In the genomic region with DNA sequence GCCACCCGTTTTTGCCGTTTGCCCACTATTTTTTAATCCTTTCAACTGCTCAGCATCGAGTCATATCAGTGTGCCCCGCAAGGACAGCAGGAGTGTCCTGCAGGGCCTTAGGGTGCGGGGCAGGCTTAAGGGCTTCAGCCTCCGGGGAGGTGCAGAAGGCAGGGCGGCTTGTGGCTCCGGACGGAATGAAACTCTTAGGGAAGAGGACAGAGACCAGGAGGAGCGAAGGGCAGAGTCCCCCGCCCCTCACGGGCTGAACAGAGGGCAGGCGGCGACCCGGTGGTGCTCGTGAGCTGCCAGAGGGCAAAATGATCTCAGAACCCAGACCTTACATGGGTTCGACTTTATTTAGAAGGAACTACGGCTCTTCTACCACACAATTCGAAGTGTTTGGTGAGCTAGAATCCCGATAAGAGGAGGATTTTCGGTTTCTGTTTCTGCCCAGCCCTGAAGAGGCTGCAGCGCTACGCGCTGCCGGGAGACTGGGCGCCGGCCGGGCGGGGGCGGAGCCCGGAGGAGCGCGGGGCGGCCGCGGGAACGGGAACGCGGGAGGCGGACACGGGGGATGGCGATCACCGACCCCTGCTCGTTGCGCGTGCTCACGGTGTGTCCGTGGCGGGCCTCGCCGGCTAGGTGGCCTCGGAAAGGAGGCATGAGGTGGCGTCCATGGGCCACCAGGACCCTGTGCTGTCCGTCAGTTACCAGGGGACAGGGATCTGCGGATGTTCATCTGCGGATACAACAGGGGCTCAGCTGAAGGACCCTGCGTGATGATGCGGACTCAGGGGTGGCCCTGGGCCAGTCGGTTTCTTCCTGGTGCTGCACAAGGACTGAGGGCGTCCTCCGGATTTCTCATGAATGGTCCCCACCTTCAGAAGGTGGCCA, we compare ENCODE assay signal across 1 cellular context.
A peak's percentile ranks its signal among the peaks of the same experiment; 100 is the strongest.
TF ChIP-seq lines count a peak whose summit lies in the region.

No MANE protein-coding gene starts in this region.

TF ChIP-seq in HepG2, 621 proteins besides CTCF, POLR2A, EP300 and RAD21 (continued from another document and continues in another):
- TF ChIP-seq, protein P1, sequence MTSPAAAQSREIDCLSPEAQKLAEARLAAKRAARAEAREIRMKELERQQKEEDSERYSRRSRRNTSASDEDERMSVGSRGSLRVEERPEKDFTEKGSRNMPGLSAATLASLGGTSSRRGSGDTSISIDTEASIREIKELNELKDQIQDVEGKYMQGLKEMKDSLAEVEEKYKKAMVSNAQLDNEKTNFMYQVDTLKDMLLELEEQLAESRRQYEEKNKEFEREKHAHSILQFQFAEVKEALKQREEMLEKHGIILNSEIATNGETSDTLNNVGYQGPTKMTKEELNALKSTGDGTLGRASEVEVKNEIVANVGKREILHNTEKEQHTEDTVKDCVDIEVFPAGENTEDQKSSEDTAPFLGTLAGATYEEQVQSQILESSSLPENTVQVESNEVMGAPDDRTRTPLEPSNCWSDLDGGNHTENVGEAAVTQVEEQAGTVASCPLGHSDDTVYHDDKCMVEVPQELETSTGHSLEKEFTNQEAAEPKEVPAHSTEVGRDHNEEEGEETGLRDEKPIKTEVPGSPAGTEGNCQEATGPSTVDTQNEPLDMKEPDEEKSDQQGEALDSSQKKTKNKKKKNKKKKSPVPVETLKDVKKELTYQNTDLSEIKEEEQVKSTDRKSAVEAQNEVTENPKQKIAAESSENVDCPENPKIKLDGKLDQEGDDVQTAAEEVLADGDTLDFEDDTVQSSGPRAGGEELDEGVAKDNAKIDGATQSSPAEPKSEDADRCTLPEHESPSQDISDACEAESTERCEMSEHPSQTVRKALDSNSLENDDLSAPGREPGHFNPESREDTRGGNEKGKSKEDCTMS (CRISPR knock-in tag; conservative IDR thresholded peaks at IDR 0.05) = no peak
- TF ChIP-seq, protein P2, sequence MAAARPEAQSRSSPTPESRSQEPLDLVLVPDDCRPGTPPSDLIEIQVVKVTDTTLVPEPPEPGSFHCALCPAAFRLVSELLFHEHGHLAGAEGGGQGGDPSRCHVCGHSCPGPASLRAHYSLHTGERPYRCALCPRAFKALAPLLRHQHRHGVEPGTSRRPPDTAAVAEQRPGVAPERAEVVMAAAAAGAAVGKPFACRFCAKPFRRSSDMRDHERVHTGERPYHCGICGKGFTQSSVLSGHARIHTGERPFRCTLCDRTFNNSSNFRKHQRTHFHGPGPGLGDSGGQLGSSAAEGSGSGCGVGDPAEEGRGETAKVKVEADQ (CRISPR knock-in tag; IDR thresholded peaks at IDR 0.05; ENCODE audit: borderline replicate concordance) = no peak
- TF ChIP-seq ZNF678 (CRISPR knock-in tag; IDR thresholded peaks at IDR 0.05) = 0 out of 2 replicates have a peak, but pooled peaks have one; percentile 64
- TF ChIP-seq THAP11 (CRISPR knock-in tag; IDR thresholded peaks at IDR 0.05) = peak; percentile 49
- peak; percentile 81 for TF ChIP-seq ZNF607 (CRISPR knock-in tag; IDR thresholded peaks at IDR 0.05; ENCODE audit: borderline replicate concordance)
- no peak for TF ChIP-seq ZNF577 (CRISPR knock-in tag; IDR thresholded peaks at IDR 0.05; ENCODE audit: borderline replicate concordance, low read depth)
- TF ChIP-seq ERF (CRISPR knock-in tag; IDR thresholded peaks at IDR 0.05) = peak; percentile 36; the same call in 1 of the 2 replicates
- TF ChIP-seq, protein P3, sequence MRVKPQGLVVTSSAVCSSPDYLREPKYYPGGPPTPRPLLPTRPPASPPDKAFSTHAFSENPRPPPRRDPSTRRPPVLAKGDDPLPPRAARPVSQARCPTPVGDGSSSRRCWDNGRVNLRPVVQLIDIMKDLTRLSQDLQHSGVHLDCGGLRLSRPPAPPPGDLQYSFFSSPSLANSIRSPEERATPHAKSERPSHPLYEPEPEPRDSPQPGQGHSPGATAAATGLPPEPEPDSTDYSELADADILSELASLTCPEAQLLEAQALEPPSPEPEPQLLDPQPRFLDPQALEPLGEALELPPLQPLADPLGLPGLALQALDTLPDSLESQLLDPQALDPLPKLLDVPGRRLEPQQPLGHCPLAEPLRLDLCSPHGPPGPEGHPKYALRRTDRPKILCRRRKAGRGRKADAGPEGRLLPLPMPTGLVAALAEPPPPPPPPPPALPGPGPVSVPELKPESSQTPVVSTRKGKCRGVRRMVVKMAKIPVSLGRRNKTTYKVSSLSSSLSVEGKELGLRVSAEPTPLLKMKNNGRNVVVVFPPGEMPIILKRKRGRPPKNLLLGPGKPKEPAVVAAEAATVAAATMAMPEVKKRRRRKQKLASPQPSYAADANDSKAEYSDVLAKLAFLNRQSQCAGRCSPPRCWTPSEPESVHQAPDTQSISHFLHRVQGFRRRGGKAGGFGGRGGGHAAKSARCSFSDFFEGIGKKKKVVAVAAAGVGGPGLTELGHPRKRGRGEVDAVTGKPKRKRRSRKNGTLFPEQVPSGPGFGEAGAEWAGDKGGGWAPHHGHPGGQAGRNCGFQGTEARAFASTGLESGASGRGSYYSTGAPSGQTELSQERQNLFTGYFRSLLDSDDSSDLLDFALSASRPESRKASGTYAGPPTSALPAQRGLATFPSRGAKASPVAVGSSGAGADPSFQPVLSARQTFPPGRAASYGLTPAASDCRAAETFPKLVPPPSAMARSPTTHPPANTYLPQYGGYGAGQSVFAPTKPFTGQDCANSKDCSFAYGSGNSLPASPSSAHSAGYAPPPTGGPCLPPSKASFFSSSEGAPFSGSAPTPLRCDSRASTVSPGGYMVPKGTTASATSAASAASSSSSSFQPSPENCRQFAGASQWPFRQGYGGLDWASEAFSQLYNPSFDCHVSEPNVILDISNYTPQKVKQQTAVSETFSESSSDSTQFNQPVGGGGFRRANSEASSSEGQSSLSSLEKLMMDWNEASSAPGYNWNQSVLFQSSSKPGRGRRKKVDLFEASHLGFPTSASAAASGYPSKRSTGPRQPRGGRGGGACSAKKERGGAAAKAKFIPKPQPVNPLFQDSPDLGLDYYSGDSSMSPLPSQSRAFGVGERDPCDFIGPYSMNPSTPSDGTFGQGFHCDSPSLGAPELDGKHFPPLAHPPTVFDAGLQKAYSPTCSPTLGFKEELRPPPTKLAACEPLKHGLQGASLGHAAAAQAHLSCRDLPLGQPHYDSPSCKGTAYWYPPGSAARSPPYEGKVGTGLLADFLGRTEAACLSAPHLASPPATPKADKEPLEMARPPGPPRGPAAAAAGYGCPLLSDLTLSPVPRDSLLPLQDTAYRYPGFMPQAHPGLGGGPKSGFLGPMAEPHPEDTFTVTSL (CRISPR knock-in tag; IDR thresholded peaks at IDR 0.05; ENCODE audit: borderline replicate concordance) = no peak; the same call in 1 of the 2 replicates
- no peak for TF ChIP-seq SMYD3 (CRISPR knock-in tag; IDR thresholded peaks at IDR 0.05)
- TF ChIP-seq, protein P4, sequence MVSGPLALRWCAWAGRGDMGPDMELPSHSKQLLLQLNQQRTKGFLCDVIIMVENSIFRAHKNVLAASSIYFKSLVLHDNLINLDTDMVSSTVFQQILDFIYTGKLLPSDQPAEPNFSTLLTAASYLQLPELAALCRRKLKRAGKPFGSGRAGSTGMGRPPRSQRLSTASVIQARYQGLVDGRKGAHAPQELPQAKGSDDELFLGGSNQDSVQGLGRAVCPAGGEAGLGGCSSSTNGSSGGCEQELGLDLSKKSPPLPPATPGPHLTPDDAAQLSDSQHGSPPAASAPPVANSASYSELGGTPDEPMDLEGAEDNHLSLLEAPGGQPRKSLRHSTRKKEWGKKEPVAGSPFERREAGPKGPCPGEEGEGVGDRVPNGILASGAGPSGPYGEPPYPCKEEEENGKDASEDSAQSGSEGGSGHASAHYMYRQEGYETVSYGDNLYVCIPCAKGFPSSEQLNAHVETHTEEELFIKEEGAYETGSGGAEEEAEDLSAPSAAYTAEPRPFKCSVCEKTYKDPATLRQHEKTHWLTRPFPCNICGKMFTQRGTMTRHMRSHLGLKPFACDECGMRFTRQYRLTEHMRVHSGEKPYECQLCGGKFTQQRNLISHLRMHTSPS (CRISPR knock-in tag; IDR thresholded peaks at IDR 0.05; ENCODE audit: low read depth) = no peak
- TF ChIP-seq ZNF143 (CRISPR knock-in tag; IDR thresholded peaks at IDR 0.05) = no peak; the same call in none of the 2 replicates
- peak; percentile 80 for TF ChIP-seq ZNF563 (CRISPR knock-in tag; IDR thresholded peaks at IDR 0.05)
- TF ChIP-seq SP2 (CRISPR knock-in tag; IDR thresholded peaks at IDR 0.05) = no peak
- TF ChIP-seq ZNF230 (CRISPR knock-in tag; IDR thresholded peaks at IDR 0.05) = peak; percentile 80; the same call in 1 of the 2 replicates
- TF ChIP-seq, protein P5, sequence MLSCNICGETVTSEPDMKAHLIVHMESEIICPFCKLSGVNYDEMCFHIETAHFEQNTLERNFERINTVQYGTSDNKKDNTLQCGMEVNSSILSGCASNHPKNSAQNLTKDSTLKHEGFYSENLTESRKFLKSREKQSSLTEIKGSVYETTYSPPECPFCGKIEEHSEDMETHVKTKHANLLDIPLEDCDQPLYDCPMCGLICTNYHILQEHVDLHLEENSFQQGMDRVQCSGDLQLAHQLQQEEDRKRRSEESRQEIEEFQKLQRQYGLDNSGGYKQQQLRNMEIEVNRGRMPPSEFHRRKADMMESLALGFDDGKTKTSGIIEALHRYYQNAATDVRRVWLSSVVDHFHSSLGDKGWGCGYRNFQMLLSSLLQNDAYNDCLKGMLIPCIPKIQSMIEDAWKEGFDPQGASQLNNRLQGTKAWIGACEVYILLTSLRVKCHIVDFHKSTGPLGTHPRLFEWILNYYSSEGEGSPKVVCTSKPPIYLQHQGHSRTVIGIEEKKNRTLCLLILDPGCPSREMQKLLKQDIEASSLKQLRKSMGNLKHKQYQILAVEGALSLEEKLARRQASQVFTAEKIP (CRISPR knock-in tag; IDR thresholded peaks at IDR 0.05; ENCODE audit: borderline replicate concordance) = no peak
- TF ChIP-seq, protein P6, sequence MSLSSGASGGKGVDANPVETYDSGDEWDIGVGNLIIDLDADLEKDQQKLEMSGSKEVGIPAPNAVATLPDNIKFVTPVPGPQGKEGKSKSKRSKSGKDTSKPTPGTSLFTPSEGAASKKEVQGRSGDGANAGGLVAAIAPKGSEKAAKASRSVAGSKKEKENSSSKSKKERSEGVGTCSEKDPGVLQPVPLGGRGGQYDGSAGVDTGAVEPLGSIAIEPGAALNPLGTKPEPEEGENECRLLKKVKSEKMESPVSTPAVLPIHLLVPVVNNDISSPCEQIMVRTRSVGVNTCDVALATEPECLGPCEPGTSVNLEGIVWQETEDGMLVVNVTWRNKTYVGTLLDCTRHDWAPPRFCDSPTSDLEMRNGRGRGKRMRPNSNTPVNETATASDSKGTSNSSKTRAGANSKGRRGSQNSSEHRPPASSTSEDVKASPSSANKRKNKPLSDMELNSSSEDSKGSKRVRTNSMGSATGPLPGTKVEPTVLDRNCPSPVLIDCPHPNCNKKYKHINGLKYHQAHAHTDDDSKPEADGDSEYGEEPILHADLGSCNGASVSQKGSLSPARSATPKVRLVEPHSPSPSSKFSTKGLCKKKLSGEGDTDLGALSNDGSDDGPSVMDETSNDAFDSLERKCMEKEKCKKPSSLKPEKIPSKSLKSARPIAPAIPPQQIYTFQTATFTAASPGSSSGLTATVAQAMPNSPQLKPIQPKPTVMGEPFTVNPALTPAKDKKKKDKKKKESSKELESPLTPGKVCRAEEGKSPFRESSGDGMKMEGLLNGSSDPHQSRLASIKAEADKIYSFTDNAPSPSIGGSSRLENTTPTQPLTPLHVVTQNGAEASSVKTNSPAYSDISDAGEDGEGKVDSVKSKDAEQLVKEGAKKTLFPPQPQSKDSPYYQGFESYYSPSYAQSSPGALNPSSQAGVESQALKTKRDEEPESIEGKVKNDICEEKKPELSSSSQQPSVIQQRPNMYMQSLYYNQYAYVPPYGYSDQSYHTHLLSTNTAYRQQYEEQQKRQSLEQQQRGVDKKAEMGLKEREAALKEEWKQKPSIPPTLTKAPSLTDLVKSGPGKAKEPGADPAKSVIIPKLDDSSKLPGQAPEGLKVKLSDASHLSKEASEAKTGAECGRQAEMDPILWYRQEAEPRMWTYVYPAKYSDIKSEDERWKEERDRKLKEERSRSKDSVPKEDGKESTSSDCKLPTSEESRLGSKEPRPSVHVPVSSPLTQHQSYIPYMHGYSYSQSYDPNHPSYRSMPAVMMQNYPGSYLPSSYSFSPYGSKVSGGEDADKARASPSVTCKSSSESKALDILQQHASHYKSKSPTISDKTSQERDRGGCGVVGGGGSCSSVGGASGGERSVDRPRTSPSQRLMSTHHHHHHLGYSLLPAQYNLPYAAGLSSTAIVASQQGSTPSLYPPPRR (CRISPR knock-in tag; IDR thresholded peaks at IDR 0.05; ENCODE audit: borderline replicate concordance) = peak; percentile 65; the same call in 1 of the 2 replicates
- TF ChIP-seq RFXANK (CRISPR knock-in tag; IDR thresholded peaks at IDR 0.05) = no peak
- TF ChIP-seq ZNF468 (CRISPR knock-in tag; IDR thresholded peaks at IDR 0.05) = 0 out of 2 replicates have a peak, but pooled peaks have one; percentile 76
- TF ChIP-seq AKAP8 (CRISPR knock-in tag; IDR thresholded peaks at IDR 0.05) = no peak; the same call in 1 of the 2 replicates
- TF ChIP-seq YEATS4 (CRISPR knock-in tag; IDR thresholded peaks at IDR 0.05; ENCODE audit: borderline replicate concordance) = peak; percentile 62
- TF ChIP-seq PHF20 (CRISPR knock-in tag; IDR thresholded peaks at IDR 0.05) = peak; percentile 45; the same call in 1 of the 2 replicates
- TF ChIP-seq NFKBIZ (CRISPR knock-in tag; IDR thresholded peaks at IDR 0.05) = peak; percentile 61; the same call in 1 of the 2 replicates
- TF ChIP-seq GTF2F1 (IDR thresholded peaks at IDR 0.05; ENCODE audit: low read length) = no peak
- TF ChIP-seq ARID2 (CRISPR knock-in tag; IDR thresholded peaks at IDR 0.05; ENCODE audit: borderline replicate concordance) = peak; percentile 61; the same call in 1 of the 2 replicates
- no peak for TF ChIP-seq ZFP62 (CRISPR knock-in tag; IDR thresholded peaks at IDR 0.05)
- TF ChIP-seq ASH2L (IDR thresholded peaks at IDR 0.05; ENCODE audit: insufficient read length, low read depth, low read length) = peak; percentile 88
- no peak; the same call in 1 of the 2 replicates for TF ChIP-seq ZMYM4 (CRISPR knock-in tag; IDR thresholded peaks at IDR 0.05)
- 0 out of 2 replicates have a peak, but pooled peaks have one; percentile 22 for TF ChIP-seq ZNF792 (CRISPR knock-in tag; IDR thresholded peaks at IDR 0.05)
- TF ChIP-seq, protein P7, sequence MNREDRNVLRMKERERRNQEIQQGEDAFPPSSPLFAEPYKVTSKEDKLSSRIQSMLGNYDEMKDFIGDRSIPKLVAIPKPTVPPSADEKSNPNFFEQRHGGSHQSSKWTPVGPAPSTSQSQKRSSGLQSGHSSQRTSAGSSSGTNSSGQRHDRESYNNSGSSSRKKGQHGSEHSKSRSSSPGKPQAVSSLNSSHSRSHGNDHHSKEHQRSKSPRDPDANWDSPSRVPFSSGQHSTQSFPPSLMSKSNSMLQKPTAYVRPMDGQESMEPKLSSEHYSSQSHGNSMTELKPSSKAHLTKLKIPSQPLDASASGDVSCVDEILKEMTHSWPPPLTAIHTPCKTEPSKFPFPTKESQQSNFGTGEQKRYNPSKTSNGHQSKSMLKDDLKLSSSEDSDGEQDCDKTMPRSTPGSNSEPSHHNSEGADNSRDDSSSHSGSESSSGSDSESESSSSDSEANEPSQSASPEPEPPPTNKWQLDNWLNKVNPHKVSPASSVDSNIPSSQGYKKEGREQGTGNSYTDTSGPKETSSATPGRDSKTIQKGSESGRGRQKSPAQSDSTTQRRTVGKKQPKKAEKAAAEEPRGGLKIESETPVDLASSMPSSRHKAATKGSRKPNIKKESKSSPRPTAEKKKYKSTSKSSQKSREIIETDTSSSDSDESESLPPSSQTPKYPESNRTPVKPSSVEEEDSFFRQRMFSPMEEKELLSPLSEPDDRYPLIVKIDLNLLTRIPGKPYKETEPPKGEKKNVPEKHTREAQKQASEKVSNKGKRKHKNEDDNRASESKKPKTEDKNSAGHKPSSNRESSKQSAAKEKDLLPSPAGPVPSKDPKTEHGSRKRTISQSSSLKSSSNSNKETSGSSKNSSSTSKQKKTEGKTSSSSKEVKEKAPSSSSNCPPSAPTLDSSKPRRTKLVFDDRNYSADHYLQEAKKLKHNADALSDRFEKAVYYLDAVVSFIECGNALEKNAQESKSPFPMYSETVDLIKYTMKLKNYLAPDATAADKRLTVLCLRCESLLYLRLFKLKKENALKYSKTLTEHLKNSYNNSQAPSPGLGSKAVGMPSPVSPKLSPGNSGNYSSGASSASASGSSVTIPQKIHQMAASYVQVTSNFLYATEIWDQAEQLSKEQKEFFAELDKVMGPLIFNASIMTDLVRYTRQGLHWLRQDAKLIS (CRISPR knock-in tag; IDR thresholded peaks at IDR 0.05) = no peak
- TF ChIP-seq ZSCAN9 (CRISPR knock-in tag; IDR thresholded peaks at IDR 0.05; ENCODE audit: borderline replicate concordance) = peak; percentile 74
- TF ChIP-seq KAT8 (CRISPR knock-in tag; IDR thresholded peaks at IDR 0.05) = peak; percentile 66
